20 cellular contexts compared by ENCODE assay signal in the genomic region with DNA sequence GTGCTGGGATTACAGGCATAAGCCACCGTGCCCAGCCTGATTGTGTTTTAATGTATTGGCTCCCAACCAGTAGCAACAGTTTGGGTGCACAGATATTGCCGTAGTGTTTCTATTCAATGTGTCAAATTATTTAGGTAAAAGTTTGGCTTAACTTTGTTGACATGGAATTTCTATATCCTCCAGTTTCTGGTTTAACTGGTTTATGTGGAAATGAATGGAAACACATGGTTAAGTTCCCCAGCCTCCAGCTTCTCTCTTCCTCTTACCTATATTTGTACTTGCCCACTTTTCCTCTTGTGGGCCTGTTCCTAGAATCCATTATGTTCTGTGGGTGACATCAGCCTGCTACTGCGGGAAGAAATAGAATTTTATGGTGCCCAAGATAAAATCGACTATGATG. TPM values are rescaled to one million over a fixed set of nuclear protein-coding genes. Genes with fewer than 3 reads are reported as not detected.
DNase-seq lines count a peak whose midpoint lies in the region; ATAC-seq and TF ChIP-seq lines count a peak whose summit lies in the region.
"Had no signal": no experiment of that assay in that cellular context is flagged by ENCODE, and none has a peak within 500 bp of the region (broad histone marks: within the 10 kb centered on the region; RNA-seq: fewer than 3 reads in every experiment).

No MANE protein-coding gene starts in this region.

- TF ChIP-seq CTCF in C4-2B (conservative IDR thresholded peaks at IDR 0.05) (no peak), PC-3 (conservative IDR thresholded peaks at IDR 0.05; ENCODE audit: low read depth, low read length) (no peak), VCaP (conservative IDR thresholded peaks at IDR 0.05) (no peak), epithelial cell of esophagus (IDR thresholded peaks at IDR 0.05; ENCODE audit: insufficient read depth, low read depth, low read length, missing control alignments) (no peak), BE2C (IDR thresholded peaks at IDR 0.05; ENCODE audit: low read depth, low read length) (no peak)

- H3K36me3 ChIP-seq in PC-3 (ENCODE audit: low read depth, low read length) (no peaks in the 10 kb centered on the region), BE2C (no peaks in the 10 kb centered on the region)
- no peaks in the 10 kb centered on the region for H3K36me3 ChIP-seq in effector memory CD4-positive, alpha-beta T cell (ENCODE audit: control insufficient read depth, insufficient read depth, low read length)
- H3K36me3 ChIP-seq: BLaER1 had no signal

- BruUV-seq in PC-3 (replicated peaks; lab: Mats Ljungman, UMichigan) = no TSS peak

- DNase-seq in PC-3 (peak; percentile 60), epithelial cell of esophagus (ENCODE audit: low read depth) (peak; percentile 15), RKO (ENCODE audit: low spot score) (no peak), Right ventricle myocardium superior (no peak), BE2C (no peak)
- DNase-seq in effector memory CD4-positive, alpha-beta T cell = no peak
- DNase-seq: AML-193; C1 segment of cervical spinal cord; Caco-2; Calu3; CD4-positive, alpha-beta T cell; CD8-positive, alpha-beta T cell; DMS79 treated with DMSO at 0.1 percent for 48 hours; GF-D8 had no signal

- H2AFZ ChIP-seq in PC-3 (ENCODE audit: low read length) = no peak overlapping the region; the same call in 1 of the 2 replicates

- no peaks in the 10 kb centered on the region for H3F3A ChIP-seq in PC-3 (ENCODE audit: low read length, unreplicated experiment)

- no peaks in the 10 kb centered on the region for H3K79me2 ChIP-seq in PC-3 (ENCODE audit: low read length)

- H4K20me1 ChIP-seq in PC-3 (ENCODE audit: low read length) = no peaks in the 10 kb centered on the region
- H4K20me1 ChIP-seq: BLaER1 had no signal

- H3K9me3 ChIP-seq in PC-3 (ENCODE audit: low read length) (no peaks in the 10 kb centered on the region), BE2C (no peaks in the 10 kb centered on the region)
- no peaks in the 10 kb centered on the region for H3K9me3 ChIP-seq in effector memory CD4-positive, alpha-beta T cell (ENCODE audit: control insufficient read depth, low read length)
- H3K9me3 ChIP-seq: A549, BLaER1, Caco-2 had no signal

- no peak; the same call in 1 of the 2 replicates for ATAC-seq in PC-3
- no peak for ATAC-seq in Right ventricle myocardium superior (ENCODE audit: poor library complexity)
- ATAC-seq: A549; CD8-positive, alpha-beta T cell had no signal

- POLR2A ChIA-PET in PC-3 (lab: Charles Lee; ENCODE audit: unreplicated experiment) = no interaction called here

- H3K9ac ChIP-seq in PC-3 (ENCODE audit: low read length) = no peak overlapping the region
- H3K9ac ChIP-seq: BLaER1 had no signal

- H3K27ac ChIP-seq in C4-2B (peak overlapping the region; percentile 42; the same call in 1 of the 2 replicates), PC-3 (ENCODE audit: low read length) (no peak overlapping the region), VCaP (peak overlapping the region; percentile 54)
- H3K27ac ChIP-seq in effector memory CD4-positive, alpha-beta T cell (ENCODE audit: insufficient read depth, low read length, poor library complexity, severe bottlenecking) = no peak overlapping the region
- H3K27ac ChIP-seq: 22Rv1, A549, BLaER1 had no signal

- H3K9me2 ChIP-seq in PC-3 (replicated peaks; ENCODE audit: low read length) = no peaks in the 10 kb centered on the region

- CTCF ChIA-PET in PC-3 (lab: Charles Lee) = no interaction called here

- H3K4me2 ChIP-seq in PC-3 (ENCODE audit: low read length) = peak overlapping the region; percentile 39; the same call in 1 of the 2 replicates
- H3K4me2 ChIP-seq: A549, BLaER1 had no signal

- H3K4me3 ChIP-seq in PC-3 (ENCODE audit: low read length) = no peak overlapping the region
- H3K4me3 ChIP-seq in epithelial cell of esophagus (ENCODE audit: low read length) = no peak overlapping the region
- no peak overlapping the region for H3K4me3 ChIP-seq in BE2C (ENCODE audit: low read depth, low read length)
- no peak overlapping the region for H3K4me3 ChIP-seq in effector memory CD4-positive, alpha-beta T cell (ENCODE audit: insufficient read depth, low read depth, low read length, poor library complexity, severe bottlenecking)
- H3K4me3 ChIP-seq: A549, BLaER1 had no signal

- intact Hi-C loops in PC-3 (cut with micrococcal nuclease) (no loop called here), Right ventricle myocardium superior (cut with DNase I) (no loop called here)

- H3K27me3 ChIP-seq in PC-3 (ENCODE audit: low read length) (no peaks in the 10 kb centered on the region), BE2C (peaks cover 26% of the 10 kb centered on the region)
- H3K27me3 ChIP-seq in effector memory CD4-positive, alpha-beta T cell (replicated peaks; ENCODE audit: control insufficient read depth, insufficient read depth, low read length, poor library complexity, severe bottlenecking) = no peaks in the 10 kb centered on the region
- H3K27me3 ChIP-seq: BLaER1 had no signal

- H3K4me1 ChIP-seq in PC-3 (ENCODE audit: insufficient read depth, low read length) (peaks cover 18% of the 10 kb centered on the region), BE2C (no peaks in the 10 kb centered on the region)
- peaks cover 3% of the 10 kb centered on the region for H3K4me1 ChIP-seq in effector memory CD4-positive, alpha-beta T cell (ENCODE audit: control insufficient read depth, insufficient read depth, low read length, poor library complexity, severe bottlenecking)
- H3K4me1 ChIP-seq: A549, BLaER1, Caco-2 had no signal

RNA-seq across cellular contexts. Expression of a gene that starts 53.9 kb away (rescaled TPM):
- 2.2 and 5.9 TPM in 2 replicates for total RNA-seq in PC-3 (2014; rRNA removed)
- 1.2 TPM for total RNA-seq in Right ventricle myocardium superior
- 1.7 TPM for polyA plus RNA-seq in BE2C (2012; ENCODE audit: insufficient read depth, insufficient read length, low read depth)
- total RNA-seq: A172, Caco-2 had no signal
- polyA plus RNA-seq: A549 had no signal

Comparison
In these comparisons a context has a peak if more than half of its experiments do, and no peak if none do; other contexts are left out.
1. H3K27ac ChIP-seq: peak in C4-2B (single experiment) and VCaP (single experiment); none in PC-3 (single experiment) and effector memory CD4-positive, alpha-beta T cell (single experiment).
2. DNase-seq: peak in PC-3 (single experiment) and epithelial cell of esophagus (single experiment); none in RKO (single experiment), Right ventricle myocardium superior (single experiment), BE2C (single experiment) and effector memory CD4-positive, alpha-beta T cell (0 of 3).